25 cellular contexts compared by ENCODE assay signal in the genomic region with DNA sequence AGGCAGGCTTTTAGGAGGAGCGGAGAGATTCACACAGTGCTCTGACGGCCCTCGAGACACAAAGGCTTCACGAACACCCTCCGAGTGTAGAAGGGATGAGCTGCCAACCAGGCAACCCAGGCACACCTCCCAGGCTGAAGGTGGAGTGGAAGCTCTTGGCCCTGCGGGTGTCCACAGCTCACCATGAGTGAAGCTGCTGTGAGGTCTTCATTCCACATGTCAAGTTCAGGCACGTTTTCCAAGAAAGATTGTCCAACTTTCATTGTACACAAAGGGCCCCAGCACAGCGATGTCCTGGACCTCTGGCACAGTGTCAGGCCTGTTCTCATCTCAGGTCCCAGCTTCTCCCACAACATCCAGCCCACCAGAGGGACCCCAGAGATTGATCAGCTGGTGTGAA. TPM values are rescaled to one million over a fixed set of nuclear protein-coding genes. Genes with fewer than 3 reads are reported as not detected.
A peak's percentile ranks its signal among the peaks of the same experiment; 100 is the strongest.
DNase-seq lines count a peak whose midpoint lies in the region; ATAC-seq, FAIRE-seq and TF ChIP-seq lines count a peak whose summit lies in the region.
"Had no signal": no experiment of that assay in that cellular context is flagged by ENCODE, and none has a peak within 500 bp of the region (broad histone marks: within the 10 kb centered on the region; RNA-seq: fewer than 3 reads in every experiment).

No MANE protein-coding gene starts in this region.

- H3K36me3 ChIP-seq in HepG2 (replicated peaks in 1 of 2; ENCODE audit: control insufficient read depth in 1 of 2, insufficient read depth in 2 of 2, low read length in 2 of 2) (no peaks in the 10 kb centered on the region), right lobe of liver (no peaks in the 10 kb centered on the region), H1 (ENCODE audit: control insufficient read depth in 2 of 4, insufficient read depth in 4 of 4, low read length in 3 of 4) (no peaks in the 10 kb centered on the region)
- H3K36me3 ChIP-seq: BLaER1 had no signal

- no peak overlapping the region for H3K27ac ChIP-seq in HepG2 (ENCODE audit: extremely low read length, insufficient read depth, low read length)
- no peak overlapping the region for H3K27ac ChIP-seq in right lobe of liver
- no peak overlapping the region for H3K27ac ChIP-seq in H1 (ENCODE audit: low read depth, low read length)
- H3K27ac ChIP-seq: BLaER1, PC-9 had no signal

- no peaks in the 10 kb centered on the region for H3K27me3 ChIP-seq in HepG2 (ENCODE audit: control insufficient read depth in 1 of 2, insufficient read depth in 2 of 2, low read length in 2 of 2)
- H3K27me3 ChIP-seq in right lobe of liver, result no peaks in the 10 kb centered on the region
- no peaks in the 10 kb centered on the region for H3K27me3 ChIP-seq in H1 (replicated peaks in 1 of 4; ENCODE audit: control insufficient read depth in 3 of 4, extremely low read depth in 1 of 4, insufficient read depth in 3 of 4, low read length in 3 of 4)
- H3K27me3 ChIP-seq: BLaER1 had no signal

- in situ Hi-C loops in HepG2 (cut with HindIII; ENCODE audit: extremely low pct_ligation_motif_present, low pct_unique_long_range_greater_than_20kb), result no loop called here

- BruUV-seq in HepG2 (replicated peaks; lab: Mats Ljungman, UMichigan), result no TSS peak

- POLR2A ChIA-PET in HepG2 (lab: Yijun Ruan, JAX), result no interaction called here
- POLR2A ChIA-PET in H1 (lab: Charles Lee; ENCODE audit: partially characterized antibody), result no interaction called here

- H2BK20ac ChIP-seq in H1 (ENCODE audit: low read length), result no peak overlapping the region

- no peak for DNase-seq in HepG2 (ENCODE audit: low spot score)
- no peak for DNase-seq in right lobe of liver
- DNase-seq in H1 (ENCODE audit: low read depth in 1 of 2, low spot score in 2 of 2), result no peak
- DNase-seq in nephron progenitor cell, result no peak
- DNase-seq in urothelium cell line (ENCODE audit: low spot score), result peak; percentile 2
- DNase-seq in SW480 (ENCODE audit: low spot score), result no peak
- no peak for DNase-seq in NCI-H1930 (lab: John Stamatoyannopoulos, UW)
- DNase-seq: CD4-positive, alpha-beta T cell; GOT3; HCEC 1CT; Kasumi-1; MV-4-11; NCI-H1105; NCI-H1436 treated with DMSO at 0.1 percent for 48 hours; NCI-H187 treated with DMSO at 0.1 percent for 48 hours; NCI-H2107; NCI-H446; NCI-H524 treated with DMSO at 0.1 percent for 48 hours; NCI-H82; PC-9; RPMI8226; SHP77 treated with DMSO at 0.1 percent for 48 hours had no signal

- no peak overlapping the region for H2AK5ac ChIP-seq in H1 (ENCODE audit: low read depth, low read length)

- no peak overlapping the region for H3K23ac ChIP-seq in H1 (ENCODE audit: insufficient read length)

- no peak overlapping the region for H4K91ac ChIP-seq in H1 (replicated peaks; ENCODE audit: insufficient read length, low read length)

- H3K4ac ChIP-seq in H1 (replicated peaks; ENCODE audit: insufficient read length, low read depth, low read length), result no peak overlapping the region

- ATAC-seq in HepG2, result peak; percentile 22; the same call in 1 of the 3 replicates
- no peak for ATAC-seq in right lobe of liver
- ATAC-seq in HG03565 (IDR thresholded peaks at IDR 0.05; ENCODE audit: unreplicated experiment), result no peak
- ATAC-seq: K562 had no signal

- H2BK120ac ChIP-seq in H1 (replicated peaks; ENCODE audit: low read depth, low read length), result no peak overlapping the region

- H4K5ac ChIP-seq in H1 (ENCODE audit: insufficient read length, low read depth, low read length), result no peak overlapping the region

- no peak overlapping the region for H3K9ac ChIP-seq in HepG2 (ENCODE audit: insufficient read depth, low read depth, low read length)
- H3K9ac ChIP-seq in H1 (replicated peaks in 1 of 4; ENCODE audit: extremely low read depth in 1 of 4, low read depth in 3 of 4, low read length in 3 of 4), result no peak overlapping the region
- H3K9ac ChIP-seq: BLaER1 had no signal

- H2BK15ac ChIP-seq in H1 (ENCODE audit: low read length), result no peak overlapping the region

- H3K4me1 Mint-ChIP-seq in nephron progenitor cell, result peaks cover 22% of the 10 kb centered on the region

- no peak for FAIRE-seq in HepG2 (lab: Jason Lieb, UNC)
- no peak for FAIRE-seq in H1 (lab: Jason Lieb, UNC)
- peak; percentile 67 for FAIRE-seq in urothelium cell line (lab: Jason Lieb, UNC)
- FAIRE-seq: K562 had no signal

- H2AFZ ChIP-seq in HepG2 (ENCODE audit: low read length), result no peak overlapping the region
- H2AFZ ChIP-seq in H1 (ENCODE audit: low read length), result no peak overlapping the region
- H2AFZ ChIP-seq: PC-9 had no signal

- peaks cover 36% of the 10 kb centered on the region for H3K9me3 Mint-ChIP-seq in nephron progenitor cell
- H3K9me3 Mint-ChIP-seq: CD4-positive, alpha-beta T cell had no signal

- H2BK12ac ChIP-seq in H1 (ENCODE audit: low read depth, low read length), result peak overlapping the region; percentile 68; the same call in 1 of the 2 replicates

- CTCF ChIA-PET in HepG2 (lab: Yijun Ruan, JAX; ENCODE audit: low intra/inter-chr PET ratio, low total read pairs) (no interaction called here), H1 (lab: Charles Lee; ENCODE audit: partially characterized antibody) (interaction anchor here (1.0 to 2.6 kb wide), 4 partner anchors 11 to 63 kb away, joined by 3 to 12 read pairs (median 6); no protein-coding TSS in a partner anchor)

- no peak overlapping the region for H3K56ac ChIP-seq in H1 (replicated peaks; ENCODE audit: insufficient read length, low read depth, low read length)

- H3K79me1 ChIP-seq in H1 (ENCODE audit: low read depth, low read length), result peaks cover 4% of the 10 kb centered on the region; the same call in 1 of the 2 replicates

- WGBS in HepG2 (ENCODE audit: low lambda C conversion rate), result 86% methylated on average over 7 of the region's 8 CpGs
- WGBS in right lobe of liver (ENCODE audit: insufficient coverage, low coverage, low lambda C conversion rate, missing lambda C conversion rate), result 88% methylated on average over 7 of the region's 8 CpGs
- 90% methylated on average over 8 of the region's 8 CpGs; no CpG with 5 or more reads in 1 of the 2 experiments for WGBS in H1 (ENCODE audit: extremely low coverage in 1 of 2, insufficient coverage in 1 of 2, insufficient read length in 1 of 2, insufficient replicate concordance in 2 of 2, low coverage in 1 of 2, low lambda C conversion rate in 2 of 2, missing lambda C conversion rate in 1 of 2), 2 experiments

- TF ChIP-seq EP300 in HepG2 (IDR thresholded peaks at IDR 0.05; ENCODE audit: low read depth in 2 of 2, low read length in 2 of 2) (no peak), HepG2 (CRISPR knock-in tag; IDR thresholded peaks at IDR 0.05; ENCODE audit: borderline replicate concordance) (no peak), H1 (IDR thresholded peaks at IDR 0.05; ENCODE audit: borderline replicate concordance in 1 of 2, low read depth in 2 of 2, low read length in 2 of 2) (no peak)

- intact Hi-C loops in HepG2 (cut with micrococcal nuclease; ENCODE audit: unreplicated experiment), result no loop called here
- intact Hi-C loops in right lobe of liver (cut with DNase I), result no loop called here

- peak overlapping the region; percentile 93 for H3K27ac Mint-ChIP-seq in nephron progenitor cell
- H3K27ac Mint-ChIP-seq: CD4-positive, alpha-beta T cell had no signal

- no peak overlapping the region for H3K14ac ChIP-seq in H1 (ENCODE audit: insufficient read length)

- H2BK5ac ChIP-seq in H1 (ENCODE audit: low read depth, low read length), result no peak overlapping the region

- H3K36me3 Mint-ChIP-seq in nephron progenitor cell (ENCODE audit: low read depth), result peaks cover 20% of the 10 kb centered on the region

- no peak overlapping the region for H4K8ac ChIP-seq in H1 (ENCODE audit: extremely low read depth, insufficient read depth, low read length)

- no peak overlapping the region for H3K18ac ChIP-seq in H1 (ENCODE audit: extremely low read depth, low read length)

- H3K4me1 ChIP-seq in HepG2 (ENCODE audit: insufficient read depth, low read length), result peaks cover 14% of the 10 kb centered on the region
- no peaks in the 10 kb centered on the region for H3K4me1 ChIP-seq in right lobe of liver
- H3K4me1 ChIP-seq in H1 (replicated peaks in 1 of 4; ENCODE audit: control insufficient read depth in 3 of 4, insufficient read depth in 4 of 4, low read length in 3 of 4), result no peaks in the 10 kb centered on the region; a peak in 1 of 7 replicates

- H3K23me2 ChIP-seq in H1 (ENCODE audit: low read depth, low read length), result no peaks in the 10 kb centered on the region

- no peaks in the 10 kb centered on the region for H3K9me3 ChIP-seq in HepG2 (ENCODE audit: low read length)
- no peaks in the 10 kb centered on the region for H3K9me3 ChIP-seq in right lobe of liver
- no peaks in the 10 kb centered on the region for H3K9me3 ChIP-seq in H1 (ENCODE audit: insufficient read depth in 2 of 2, low read depth in 1 of 2, low read length in 1 of 2)
- H3K9me3 ChIP-seq: BLaER1 had no signal

- H4K20me1 ChIP-seq in HepG2 (ENCODE audit: insufficient read depth, low read length) (peaks cover 3% of the 10 kb centered on the region; the same call in 1 of the 2 replicates), H1 (replicated peaks in 1 of 2; ENCODE audit: control insufficient read depth in 1 of 2, insufficient read depth in 2 of 2, low read length in 2 of 2) (peaks cover 2 to 13% of the 10 kb centered on the region in 2 experiments)
- H4K20me1 ChIP-seq: BLaER1 had no signal

- H3K4me2 ChIP-seq in HepG2 (ENCODE audit: low read depth, low read length), result no peak overlapping the region
- H3K4me2 ChIP-seq in H1 (ENCODE audit: insufficient read depth in 1 of 2, low read depth in 2 of 2, low read length in 2 of 2), result no peak overlapping the region
- H3K4me2 ChIP-seq: PC-9 had no signal

- TF ChIP-seq CTCF in HepG2 (CRISPR knock-in tag; IDR thresholded peaks at IDR 0.05) (no peak), right lobe of liver (IDR thresholded peaks at IDR 0.05) (no peak), H1 (IDR thresholded peaks at IDR 0.05; ENCODE audit: control extremely low read depth in 1 of 3, insufficient read depth in 1 of 3, low read depth in 1 of 3, low read length in 3 of 3) (no peak), nephron progenitor cell (IDR thresholded peaks at IDR 0.05) (no peak)

- TF ChIP-seq POLR2A in HepG2 (IDR thresholded peaks at IDR 0.05; ENCODE audit: insufficient read depth in 1 of 2, low read depth in 2 of 2, low read length in 2 of 2) (no peak), right lobe of liver (IDR thresholded peaks at IDR 0.05) (no peak), H1 (IDR thresholded peaks at IDR 0.05; ENCODE audit: control extremely low read depth in 1 of 2, low read depth in 2 of 2, low read length in 2 of 2) (no peak)

- no peak for TF ChIP-seq RAD21 in HepG2 (CRISPR knock-in tag; IDR thresholded peaks at IDR 0.05)
- no peak for TF ChIP-seq RAD21 in H1 (IDR thresholded peaks at IDR 0.05 in 1 of 2, conservative IDR thresholded peaks at IDR 0.05 in 1 of 2; ENCODE audit: low read depth in 2 of 2, low read length in 2 of 2)

- H3K4me3 ChIP-seq in HepG2 (replicated peaks in 1 of 3; ENCODE audit: insufficient read depth in 1 of 3, low read depth in 2 of 3, low read length in 3 of 3), result no peak overlapping the region
- no peak overlapping the region for H3K4me3 ChIP-seq in right lobe of liver
- H3K4me3 ChIP-seq in H1 (ENCODE audit: extremely low read depth in 1 of 4, insufficient read depth in 2 of 4, low read depth in 3 of 4, low read length in 4 of 4), result no peak overlapping the region
- H3K4me3 ChIP-seq: BLaER1, K562, PC-9 had no signal

- peaks cover 7% of the 10 kb centered on the region for H3K27me3 Mint-ChIP-seq in nephron progenitor cell (ENCODE audit: low read depth, poor library complexity)

- no peak overlapping the region for H3K4me3 Mint-ChIP-seq in nephron progenitor cell
- H3K4me3 Mint-ChIP-seq: CD4-positive, alpha-beta T cell had no signal

- H3K79me2 ChIP-seq in HepG2 (ENCODE audit: insufficient read depth, low read length), result no peaks in the 10 kb centered on the region
- H3K79me2 ChIP-seq in H1 (ENCODE audit: control insufficient read depth in 1 of 2, insufficient read depth in 2 of 2, low read length in 2 of 2), result peaks cover 0 to 3% of the 10 kb centered on the region in 2 experiments; a peak in 3 of 4 replicates

RNA-seq across cellular contexts. Expression of gene PARD6G, which starts 13.4 kb away (rescaled TPM):
- total RNA-seq in HepG2 (2016; rRNA removed; fragmentation: Illumina TruSeq; extraction: Trizol) (7.2 and 7.4 TPM in 2 replicates), right lobe of liver (1 to 10 TPM; 1.1 to 5.5 (median 2.1) TPM)
- 7.6 and 9.4 TPM in 2 replicates for total RNA-seq in HepG2 (2016; cell fraction: cytosol; rRNA removed; fragmentation: Illumina TruSeq; extraction: Trizol; ENCODE audit: low read depth)
- total RNA-seq in HepG2 (2016; cell fraction: insoluble cytoplasmic fraction; rRNA removed; fragmentation: Illumina TruSeq; extraction: Trizol), result 6.5 and 6.7 TPM in 2 replicates
- total RNA-seq in HepG2 (2016; cell fraction: membrane; rRNA removed; fragmentation: Illumina TruSeq; extraction: Trizol), result 12.2 and 12.6 TPM in 2 replicates
- 4.7 and 4.8 TPM in 2 replicates for total RNA-seq in HepG2 (2016; cell fraction: nucleus; rRNA removed; fragmentation: Illumina TruSeq; extraction: Trizol)
- polyA plus RNA-seq in HepG2 (2011; rRNA removed) (3.6 and 3.9 TPM in 2 replicates), H1 (2011; rRNA removed) (11.3 and 12.0 TPM in 2 replicates)
- polyA plus RNA-seq in HepG2 (2011; cell fraction: cytosol; rRNA removed), result 4.0 and 4.3 TPM in 2 replicates
- polyA plus RNA-seq in HepG2 (2011; cell fraction: nucleus; rRNA removed), result 2.9 and 3.2 TPM in 2 replicates
- polyA plus RNA-seq in HepG2 (2012), result 5.1 and 5.3 TPM in 2 replicates
- 11.7 and 12.8 TPM in 2 replicates for polyA plus RNA-seq in HepG2 (2016; cell fraction: cytosol; fragmentation: Illumina TruSeq; extraction: Trizol; ENCODE audit: low read depth)
- polyA plus RNA-seq in HepG2 (2016; cell fraction: insoluble cytoplasmic fraction; fragmentation: Illumina TruSeq; extraction: Trizol; ENCODE audit: low read depth), result 9.0 and 9.7 TPM in 2 replicates
- polyA plus RNA-seq in HepG2 (2016; cell fraction: membrane; fragmentation: Illumina TruSeq; extraction: Trizol; ENCODE audit: low read depth), result 9.7 and 12.1 TPM in 2 replicates
- 6.8 and 7.3 TPM in 2 replicates for polyA plus RNA-seq in HepG2 (2016; cell fraction: nucleus; fragmentation: Illumina TruSeq; extraction: Trizol; ENCODE audit: insufficient read depth, low read depth)
- 2.0 and 6.8 TPM in 2 replicates for polyA minus RNA-seq in HepG2 (2011; rRNA and poly(A)+ RNA removed; ENCODE audit: low replicate concordance)
- polyA minus RNA-seq in HepG2 (2011; cell fraction: cytosol; rRNA and poly(A)+ RNA removed), result 5.4 and 5.7 TPM in 2 replicates
- polyA minus RNA-seq in HepG2 (2011; cell fraction: nucleus; rRNA and poly(A)+ RNA removed), result 2.9 and 3.0 TPM in 2 replicates
- 17.9 and 18.8 TPM in 2 replicates for total RNA-seq in H1 (2021; fragmentation: NEBNext Ultra II Directional; extraction: Animal tissue kit (Norgen Biotek cat#: 25700))
- polyA plus RNA-seq in H1 (2011; cell fraction: cytosol; rRNA removed), result 10.3 TPM
- polyA plus RNA-seq in H1 (2011; cell fraction: nucleus; rRNA removed), result 12.3 TPM
- polyA plus RNA-seq in H1 (2012, experiment 1 of 2), result 10.3 to 14.1 TPM (median 12.3 TPM) in 4 replicates
- 15.3 TPM for polyA plus RNA-seq in H1 (2012, experiment 2 of 2)
- polyA plus RNA-seq in H1 (2013, experiment 1 of 2), result 9.8 TPM
- 8.7 TPM for polyA plus RNA-seq in H1 (2013, experiment 2 of 2)
- 7.8 and 9.6 TPM in 2 replicates for polyA minus RNA-seq in H1 (2011; rRNA and poly(A)+ RNA removed)
- polyA minus RNA-seq in H1 (2011; cell fraction: cytosol; rRNA and poly(A)+ RNA removed), result 10.9 TPM
- polyA minus RNA-seq in H1 (2011; cell fraction: nucleus; rRNA and poly(A)+ RNA removed), result 11.1 TPM
